In the genomic region with DNA sequence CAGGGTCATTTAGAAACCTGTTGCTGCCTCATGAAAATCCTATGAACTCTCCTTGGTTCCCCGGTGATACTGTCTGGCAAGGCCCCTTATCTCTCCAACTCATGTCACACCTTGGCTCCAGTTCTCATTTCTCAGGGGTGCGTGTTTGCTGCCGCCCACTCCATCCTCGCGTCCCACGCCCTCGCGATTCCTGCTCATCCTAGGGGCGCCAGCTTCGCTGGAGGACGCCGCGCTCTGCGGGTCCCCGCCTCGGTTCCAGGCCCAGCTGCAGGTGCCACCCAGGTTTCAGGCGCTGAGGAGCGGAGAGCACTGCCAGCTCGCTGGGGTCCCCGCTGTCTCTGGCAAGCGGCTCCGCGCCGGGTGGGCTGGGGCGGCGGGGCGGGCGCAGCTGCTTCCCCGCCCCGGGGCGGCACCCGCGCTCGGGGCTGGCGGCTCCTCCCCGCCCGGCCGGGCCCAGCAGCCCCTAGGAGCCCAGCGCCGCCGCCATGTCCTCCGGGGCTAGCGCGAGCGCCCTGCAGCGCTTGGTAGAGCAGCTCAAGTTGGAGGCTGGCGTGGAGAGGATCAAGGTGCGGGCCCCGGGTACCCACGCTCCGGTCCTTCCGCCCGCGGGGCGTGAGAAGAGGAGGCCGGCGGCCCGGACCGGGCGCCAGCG, we compare ENCODE assay signal across 1 cellular context.
TF ChIP-seq lines count a peak whose summit lies in the region.

A gene (plus strand): TSS at position 456 of the 652 bp plus-strand sequence. CDS start 30 bp downstream, at position 486.

TF ChIP-seq in HepG2, 621 proteins besides CTCF, POLR2A, EP300 and RAD21 (continued from another document and continues in another):
- TF ChIP-seq, protein P1, sequence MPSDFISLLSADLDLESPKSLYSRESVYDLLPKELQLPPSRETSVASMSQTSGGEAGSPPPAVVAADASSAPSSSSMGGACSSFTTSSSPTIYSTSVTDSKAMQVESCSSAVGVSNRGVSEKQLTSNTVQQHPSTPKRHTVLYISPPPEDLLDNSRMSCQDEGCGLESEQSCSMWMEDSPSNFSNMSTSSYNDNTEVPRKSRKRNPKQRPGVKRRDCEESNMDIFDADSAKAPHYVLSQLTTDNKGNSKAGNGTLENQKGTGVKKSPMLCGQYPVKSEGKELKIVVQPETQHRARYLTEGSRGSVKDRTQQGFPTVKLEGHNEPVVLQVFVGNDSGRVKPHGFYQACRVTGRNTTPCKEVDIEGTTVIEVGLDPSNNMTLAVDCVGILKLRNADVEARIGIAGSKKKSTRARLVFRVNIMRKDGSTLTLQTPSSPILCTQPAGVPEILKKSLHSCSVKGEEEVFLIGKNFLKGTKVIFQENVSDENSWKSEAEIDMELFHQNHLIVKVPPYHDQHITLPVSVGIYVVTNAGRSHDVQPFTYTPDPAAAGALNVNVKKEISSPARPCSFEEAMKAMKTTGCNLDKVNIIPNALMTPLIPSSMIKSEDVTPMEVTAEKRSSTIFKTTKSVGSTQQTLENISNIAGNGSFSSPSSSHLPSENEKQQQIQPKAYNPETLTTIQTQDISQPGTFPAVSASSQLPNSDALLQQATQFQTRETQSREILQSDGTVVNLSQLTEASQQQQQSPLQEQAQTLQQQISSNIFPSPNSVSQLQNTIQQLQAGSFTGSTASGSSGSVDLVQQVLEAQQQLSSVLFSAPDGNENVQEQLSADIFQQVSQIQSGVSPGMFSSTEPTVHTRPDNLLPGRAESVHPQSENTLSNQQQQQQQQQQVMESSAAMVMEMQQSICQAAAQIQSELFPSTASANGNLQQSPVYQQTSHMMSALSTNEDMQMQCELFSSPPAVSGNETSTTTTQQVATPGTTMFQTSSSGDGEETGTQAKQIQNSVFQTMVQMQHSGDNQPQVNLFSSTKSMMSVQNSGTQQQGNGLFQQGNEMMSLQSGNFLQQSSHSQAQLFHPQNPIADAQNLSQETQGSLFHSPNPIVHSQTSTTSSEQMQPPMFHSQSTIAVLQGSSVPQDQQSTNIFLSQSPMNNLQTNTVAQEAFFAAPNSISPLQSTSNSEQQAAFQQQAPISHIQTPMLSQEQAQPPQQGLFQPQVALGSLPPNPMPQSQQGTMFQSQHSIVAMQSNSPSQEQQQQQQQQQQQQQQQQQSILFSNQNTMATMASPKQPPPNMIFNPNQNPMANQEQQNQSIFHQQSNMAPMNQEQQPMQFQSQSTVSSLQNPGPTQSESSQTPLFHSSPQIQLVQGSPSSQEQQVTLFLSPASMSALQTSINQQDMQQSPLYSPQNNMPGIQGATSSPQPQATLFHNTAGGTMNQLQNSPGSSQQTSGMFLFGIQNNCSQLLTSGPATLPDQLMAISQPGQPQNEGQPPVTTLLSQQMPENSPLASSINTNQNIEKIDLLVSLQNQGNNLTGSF (CRISPR knock-in tag; IDR thresholded peaks at IDR 0.05): 0 out of 2 replicates have a peak, but pooled peaks have one; percentile 30
- TF ChIP-seq SP4 (CRISPR knock-in tag; IDR thresholded peaks at IDR 0.05) (peak; percentile 63; the same call in 1 of the 2 replicates), RBFOX2 (IDR thresholded peaks at IDR 0.05; ENCODE audit: low read depth, low read length) (peak; percentile 78), ZNF790 (CRISPR knock-in tag; IDR thresholded peaks at IDR 0.05; ENCODE audit: borderline replicate concordance) (0 out of 2 replicates have a peak, but pooled peaks have one; percentile 34), YEATS4 (CRISPR knock-in tag; IDR thresholded peaks at IDR 0.05; ENCODE audit: borderline replicate concordance) (peak; percentile 54; the same call in 1 of the 2 replicates), ZSCAN9 (CRISPR knock-in tag; IDR thresholded peaks at IDR 0.05; ENCODE audit: borderline replicate concordance) (no peak), GZF1 (CRISPR knock-in tag; IDR thresholded peaks at IDR 0.05) (no peak), GABPB1 (CRISPR knock-in tag; IDR thresholded peaks at IDR 0.05) (0 out of 2 replicates have a peak, but pooled peaks have one; percentile 1), CBX2 (IDR thresholded peaks at IDR 0.05; ENCODE audit: low read depth, low read length) (no peak), CBX2 (CRISPR knock-in tag; IDR thresholded peaks at IDR 0.05; ENCODE audit: low read depth) (no peak), ZNF737 (CRISPR knock-in tag; IDR thresholded peaks at IDR 0.05; ENCODE audit: borderline replicate concordance) (no peak), SYNCRIP (IDR thresholded peaks at IDR 0.05; ENCODE audit: insufficient read depth, low read depth, low read length) (no peak), SATB2 (CRISPR knock-in tag; IDR thresholded peaks at IDR 0.05) (no peak), SOX6 (IDR thresholded peaks at IDR 0.05) (no peak), SOX6 (CRISPR knock-in tag; IDR thresholded peaks at IDR 0.05) (0 out of 2 replicates have a peak, but pooled peaks have one; percentile 5), ZNF367 (CRISPR knock-in tag; IDR thresholded peaks at IDR 0.05; ENCODE audit: borderline replicate concordance) (0 out of 2 replicates have a peak, but pooled peaks have one; percentile 24), MTA1 (CRISPR knock-in tag; IDR thresholded peaks at IDR 0.05; ENCODE audit: borderline replicate concordance) (0 out of 2 replicates have a peak, but pooled peaks have one; percentile 59), NRL (CRISPR knock-in tag; IDR thresholded peaks at IDR 0.05; ENCODE audit: borderline replicate concordance) (no peak), ZNF180 (CRISPR knock-in tag; IDR thresholded peaks at IDR 0.05; ENCODE audit: borderline replicate concordance, low read depth) (no peak), MEIS2 (CRISPR knock-in tag; IDR thresholded peaks at IDR 0.05) (0 out of 2 replicates have a peak, but pooled peaks have one; percentile 18), ETV6 (CRISPR knock-in tag; conservative IDR thresholded peaks at IDR 0.05) (peak; percentile 13; the same call in 1 of the 2 replicates), ZNF878 (CRISPR knock-in tag; IDR thresholded peaks at IDR 0.05) (no peak), REPIN1 (CRISPR knock-in tag; IDR thresholded peaks at IDR 0.05; ENCODE audit: borderline replicate concordance, low read depth) (0 out of 2 replicates have a peak, but pooled peaks have one; percentile 18), STAG1 (CRISPR knock-in tag; IDR thresholded peaks at IDR 0.05) (no peak), MYC (CRISPR knock-in tag; IDR thresholded peaks at IDR 0.05; ENCODE audit: borderline replicate concordance) (peak; percentile 39; the same call in 1 of the 2 replicates), ZNF776 (CRISPR knock-in tag; IDR thresholded peaks at IDR 0.05) (peak; percentile 65; the same call in 1 of the 2 replicates), U2AF1 (optimal IDR thresholded peaks at IDR 0.05; ENCODE audit: low read depth, low read length) (no peak), SALL1 (CRISPR knock-in tag; IDR thresholded peaks at IDR 0.05) (peak; percentile 48), HNRNPLL (IDR thresholded peaks at IDR 0.05; ENCODE audit: low read depth, low read length, poor library complexity, severe bottlenecking) (peak; percentile 0), HOXA3 (CRISPR knock-in tag; IDR thresholded peaks at IDR 0.05) (0 out of 2 replicates have a peak, but pooled peaks have one; percentile 19), ZEB1 (IDR thresholded peaks at IDR 0.05; ENCODE audit: insufficient replicate concordance, low read depth) (no peak), SKI (IDR thresholded peaks at IDR 0.05; ENCODE audit: partially characterized antibody) (peak; percentile 9), TOPORS (CRISPR knock-in tag; IDR thresholded peaks at IDR 0.05) (peak; percentile 42; the same call in 1 of the 2 replicates), POLR2G (IDR thresholded peaks at IDR 0.05; ENCODE audit: low read depth, low read length) (peak; percentile 73), TAF1 (CRISPR knock-in tag; IDR thresholded peaks at IDR 0.05) (peak; percentile 47; the same call in 1 of the 2 replicates), ZFY (CRISPR knock-in tag; IDR thresholded peaks at IDR 0.05) (peak; percentile 86), YY1 (IDR thresholded peaks at IDR 0.05; ENCODE audit: insufficient read depth, insufficient replicate concordance, low read depth, low read length) (peak; percentile 85), HNRNPK (IDR thresholded peaks at IDR 0.05; ENCODE audit: low read depth, low read length, poor library complexity, severe bottlenecking) (peak; percentile 5)
- TF ChIP-seq, protein P2, sequence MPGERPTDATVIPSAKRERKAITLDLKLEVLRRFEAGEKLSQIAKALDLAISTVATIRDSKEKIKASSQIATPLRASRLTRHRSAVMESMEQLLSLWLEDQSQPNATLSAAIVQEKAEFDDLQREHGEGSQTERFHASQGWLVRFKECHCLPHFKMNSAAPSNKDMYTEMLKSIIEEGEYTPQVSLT (CRISPR knock-in tag; IDR thresholded peaks at IDR 0.05; ENCODE audit: borderline replicate concordance, low read depth): no peak
- TF ChIP-seq, protein P3, sequence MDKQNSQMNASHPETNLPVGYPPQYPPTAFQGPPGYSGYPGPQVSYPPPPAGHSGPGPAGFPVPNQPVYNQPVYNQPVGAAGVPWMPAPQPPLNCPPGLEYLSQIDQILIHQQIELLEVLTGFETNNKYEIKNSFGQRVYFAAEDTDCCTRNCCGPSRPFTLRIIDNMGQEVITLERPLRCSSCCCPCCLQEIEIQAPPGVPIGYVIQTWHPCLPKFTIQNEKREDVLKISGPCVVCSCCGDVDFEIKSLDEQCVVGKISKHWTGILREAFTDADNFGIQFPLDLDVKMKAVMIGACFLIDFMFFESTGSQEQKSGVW (CRISPR knock-in tag; IDR thresholded peaks at IDR 0.05; ENCODE audit: borderline replicate concordance): no peak
- TF ChIP-seq, protein P4, sequence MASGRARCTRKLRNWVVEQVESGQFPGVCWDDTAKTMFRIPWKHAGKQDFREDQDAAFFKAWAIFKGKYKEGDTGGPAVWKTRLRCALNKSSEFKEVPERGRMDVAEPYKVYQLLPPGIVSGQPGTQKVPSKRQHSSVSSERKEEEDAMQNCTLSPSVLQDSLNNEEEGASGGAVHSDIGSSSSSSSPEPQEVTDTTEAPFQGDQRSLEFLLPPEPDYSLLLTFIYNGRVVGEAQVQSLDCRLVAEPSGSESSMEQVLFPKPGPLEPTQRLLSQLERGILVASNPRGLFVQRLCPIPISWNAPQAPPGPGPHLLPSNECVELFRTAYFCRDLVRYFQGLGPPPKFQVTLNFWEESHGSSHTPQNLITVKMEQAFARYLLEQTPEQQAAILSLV (CRISPR knock-in tag; IDR thresholded peaks at IDR 0.05; ENCODE audit: borderline replicate concordance): 0 out of 2 replicates have a peak, but pooled peaks have one; percentile 22
- TF ChIP-seq, protein P5, sequence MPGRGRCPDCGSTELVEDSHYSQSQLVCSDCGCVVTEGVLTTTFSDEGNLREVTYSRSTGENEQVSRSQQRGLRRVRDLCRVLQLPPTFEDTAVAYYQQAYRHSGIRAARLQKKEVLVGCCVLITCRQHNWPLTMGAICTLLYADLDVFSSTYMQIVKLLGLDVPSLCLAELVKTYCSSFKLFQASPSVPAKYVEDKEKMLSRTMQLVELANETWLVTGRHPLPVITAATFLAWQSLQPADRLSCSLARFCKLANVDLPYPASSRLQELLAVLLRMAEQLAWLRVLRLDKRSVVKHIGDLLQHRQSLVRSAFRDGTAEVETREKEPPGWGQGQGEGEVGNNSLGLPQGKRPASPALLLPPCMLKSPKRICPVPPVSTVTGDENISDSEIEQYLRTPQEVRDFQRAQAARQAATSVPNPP (CRISPR knock-in tag; IDR thresholded peaks at IDR 0.05): 0 out of 2 replicates have a peak, but pooled peaks have one; percentile 24
- TF ChIP-seq, protein P6, sequence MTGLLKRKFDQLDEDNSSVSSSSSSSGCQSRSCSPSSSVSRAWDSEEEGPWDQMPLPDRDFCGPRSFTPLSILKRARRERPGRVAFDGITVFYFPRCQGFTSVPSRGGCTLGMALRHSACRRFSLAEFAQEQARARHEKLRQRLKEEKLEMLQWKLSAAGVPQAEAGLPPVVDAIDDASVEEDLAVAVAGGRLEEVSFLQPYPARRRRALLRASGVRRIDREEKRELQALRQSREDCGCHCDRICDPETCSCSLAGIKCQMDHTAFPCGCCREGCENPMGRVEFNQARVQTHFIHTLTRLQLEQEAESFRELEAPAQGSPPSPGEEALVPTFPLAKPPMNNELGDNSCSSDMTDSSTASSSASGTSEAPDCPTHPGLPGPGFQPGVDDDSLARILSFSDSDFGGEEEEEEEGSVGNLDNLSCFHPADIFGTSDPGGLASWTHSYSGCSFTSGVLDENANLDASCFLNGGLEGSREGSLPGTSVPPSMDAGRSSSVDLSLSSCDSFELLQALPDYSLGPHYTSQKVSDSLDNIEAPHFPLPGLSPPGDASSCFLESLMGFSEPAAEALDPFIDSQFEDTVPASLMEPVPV (CRISPR knock-in tag; IDR thresholded peaks at IDR 0.05): no peak
- TF ChIP-seq, protein P7, sequence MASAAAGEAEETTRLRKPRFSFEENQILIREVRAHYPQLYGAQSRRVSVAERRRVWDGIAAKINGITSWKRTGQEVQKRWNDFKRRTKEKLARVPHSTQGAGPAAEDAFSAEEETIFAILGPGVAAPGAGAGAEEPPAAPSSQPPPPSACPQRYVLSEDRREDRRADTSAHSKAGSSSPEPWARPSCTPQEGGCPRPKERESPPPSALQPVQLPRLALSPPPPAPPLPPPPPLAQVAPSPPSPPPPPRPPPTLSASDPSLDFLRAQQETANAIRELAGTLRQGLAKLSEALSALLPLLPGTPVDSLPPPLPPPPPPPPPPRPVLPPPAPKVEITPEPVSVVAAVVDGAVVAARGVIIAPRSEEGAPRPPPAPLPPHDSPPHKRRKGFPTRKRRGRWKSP (CRISPR knock-in tag; IDR thresholded peaks at IDR 0.05): peak; percentile 34; the same call in 1 of the 2 replicates
- TF ChIP-seq, protein P8, sequence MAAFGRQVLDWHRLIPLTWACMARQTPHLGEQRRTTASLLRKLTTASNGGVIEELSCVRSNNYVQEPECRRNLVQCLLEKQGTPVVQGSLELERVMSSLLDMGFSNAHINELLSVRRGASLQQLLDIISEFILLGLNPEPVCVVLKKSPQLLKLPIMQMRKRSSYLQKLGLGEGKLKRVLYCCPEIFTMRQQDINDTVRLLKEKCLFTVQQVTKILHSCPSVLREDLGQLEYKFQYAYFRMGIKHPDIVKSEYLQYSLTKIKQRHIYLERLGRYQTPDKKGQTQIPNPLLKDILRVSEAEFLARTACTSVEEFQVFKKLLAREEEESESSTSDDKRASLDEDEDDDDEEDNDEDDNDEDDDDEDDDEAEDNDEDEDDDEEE (CRISPR knock-in tag; IDR thresholded peaks at IDR 0.05): 0 out of 2 replicates have a peak, but pooled peaks have one; percentile 25
- TF ChIP-seq, protein P9, sequence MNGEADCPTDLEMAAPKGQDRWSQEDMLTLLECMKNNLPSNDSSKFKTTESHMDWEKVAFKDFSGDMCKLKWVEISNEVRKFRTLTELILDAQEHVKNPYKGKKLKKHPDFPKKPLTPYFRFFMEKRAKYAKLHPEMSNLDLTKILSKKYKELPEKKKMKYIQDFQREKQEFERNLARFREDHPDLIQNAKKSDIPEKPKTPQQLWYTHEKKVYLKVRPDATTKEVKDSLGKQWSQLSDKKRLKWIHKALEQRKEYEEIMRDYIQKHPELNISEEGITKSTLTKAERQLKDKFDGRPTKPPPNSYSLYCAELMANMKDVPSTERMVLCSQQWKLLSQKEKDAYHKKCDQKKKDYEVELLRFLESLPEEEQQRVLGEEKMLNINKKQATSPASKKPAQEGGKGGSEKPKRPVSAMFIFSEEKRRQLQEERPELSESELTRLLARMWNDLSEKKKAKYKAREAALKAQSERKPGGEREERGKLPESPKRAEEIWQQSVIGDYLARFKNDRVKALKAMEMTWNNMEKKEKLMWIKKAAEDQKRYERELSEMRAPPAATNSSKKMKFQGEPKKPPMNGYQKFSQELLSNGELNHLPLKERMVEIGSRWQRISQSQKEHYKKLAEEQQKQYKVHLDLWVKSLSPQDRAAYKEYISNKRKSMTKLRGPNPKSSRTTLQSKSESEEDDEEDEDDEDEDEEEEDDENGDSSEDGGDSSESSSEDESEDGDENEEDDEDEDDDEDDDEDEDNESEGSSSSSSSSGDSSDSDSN (CRISPR knock-in tag; IDR thresholded peaks at IDR 0.05): peak; percentile 63
